In the genomic region with DNA sequence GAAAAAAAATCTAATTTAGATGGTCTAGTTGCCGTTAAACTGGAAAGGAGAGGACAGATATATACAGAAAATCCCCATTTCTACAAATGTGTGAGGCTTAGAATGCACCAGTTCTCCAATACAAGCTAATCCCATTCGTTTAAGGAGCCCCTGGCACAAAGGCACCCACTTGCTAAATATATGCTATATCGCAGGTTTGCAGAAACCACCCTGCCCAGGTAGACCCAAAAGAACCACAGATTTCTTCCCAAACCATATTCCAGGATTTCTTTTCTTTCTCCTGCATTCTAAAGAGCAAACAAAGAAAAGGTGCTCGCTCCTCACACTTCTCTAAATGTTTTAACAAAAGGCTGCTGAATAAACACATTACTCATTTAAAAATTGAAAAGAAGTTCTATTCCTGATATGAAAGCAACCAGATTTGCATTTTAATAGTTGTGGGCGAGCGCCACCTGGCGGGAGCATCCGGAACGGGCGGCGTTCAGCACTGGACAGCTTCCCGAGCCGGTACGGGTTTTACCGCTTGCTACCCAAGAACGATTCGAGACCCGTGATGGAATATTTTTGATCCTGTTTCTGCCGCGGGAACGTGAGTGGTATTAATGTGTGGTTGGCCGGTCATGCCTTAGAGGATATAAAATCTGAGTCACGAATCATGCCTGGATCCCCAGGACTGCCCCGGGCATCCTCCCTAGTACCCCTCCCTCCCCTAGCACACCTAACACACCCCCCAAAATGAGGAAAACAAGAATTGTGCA, we compare ENCODE assay signal across 8 cellular contexts. TPM values are rescaled to one million over a fixed set of nuclear protein-coding genes. Genes with fewer than 3 reads are reported as not detected.
DNase-seq lines count a peak whose midpoint lies in the region; ATAC-seq and TF ChIP-seq lines count a peak whose summit lies in the region.

No MANE protein-coding gene starts in this region.

- H3K79me2 ChIP-seq in OCI-LY1 (ENCODE audit: insufficient read depth, low read length) = no peaks in the 10 kb centered on the region

- peaks cover 59% of the 10 kb centered on the region for H3K27me3 Mint-ChIP-seq in activated T-cell treated with anti-CD3 and anti-CD28 coated beads, Interleukin-2, amount 50 U/mL, for 24 hours
- H3K27me3 Mint-ChIP-seq in naive thymus-derived CD8-positive, alpha-beta T cell = peaks cover 29 to 76% (median 45%) of the 10 kb centered on the region in 5 donors

- peak; percentile 98 for TF ChIP-seq CTCF in OCI-LY1 (IDR thresholded peaks at IDR 0.05; ENCODE audit: low read length)

- H3K36me3 Mint-ChIP-seq in activated T-cell treated with anti-CD3 and anti-CD28 coated beads, Interleukin-2, amount 50 U/mL, for 24 hours (ENCODE audit: low read depth) = no peaks in the 10 kb centered on the region
- H3K36me3 Mint-ChIP-seq in naive thymus-derived CD8-positive, alpha-beta T cell = no peaks in the 10 kb centered on the region

- H4K20me1 ChIP-seq in OCI-LY1 (ENCODE audit: insufficient read depth, low read length) = no peaks in the 10 kb centered on the region

- no peak overlapping the region for H3K4me2 ChIP-seq in OCI-LY1 (ENCODE audit: low read length)

- no peaks in the 10 kb centered on the region for H3K4me1 ChIP-seq in OCI-LY1 (ENCODE audit: insufficient read depth, low read length, severe bottlenecking)

- no peak overlapping the region for H3K27ac ChIP-seq in OCI-LY1 (ENCODE audit: low read depth, low read length, poor library complexity, severe bottlenecking)

- no peak for ATAC-seq in naive thymus-derived CD8-positive, alpha-beta T cell
- ATAC-seq in HG03520 (IDR thresholded peaks at IDR 0.05; ENCODE audit: unreplicated experiment) = no peak

- DNase-seq in Caki2 (ENCODE audit: low read depth) (peak; percentile 52), HK-2 (ENCODE audit: unreplicated experiment) (peak; percentile 84), fibroblast of gingiva (ENCODE audit: low read depth) (peak; percentile 24), superior temporal gyrus (ENCODE audit: extremely low spot score) (peak; percentile 91)
- peak; percentile 74 for DNase-seq in activated T-cell treated with anti-CD3 and anti-CD28 coated beads, Interleukin-2, amount 50 U/mL, for 24 hours
- DNase-seq in naive thymus-derived CD8-positive, alpha-beta T cell = peak; percentile 1 to 65 (median 26)

- POLR2A ChIA-PET in naive thymus-derived CD8-positive, alpha-beta T cell (lab: Charles Lee) = no interaction called here

- no peaks in the 10 kb centered on the region for H3K9me3 ChIP-seq in OCI-LY1 (ENCODE audit: low read length)

- H3K9me3 Mint-ChIP-seq in activated T-cell treated with anti-CD3 and anti-CD28 coated beads, Interleukin-2, amount 50 U/mL, for 24 hours = no peaks in the 10 kb centered on the region
- H3K9me3 Mint-ChIP-seq in naive thymus-derived CD8-positive, alpha-beta T cell = peaks cover 0 to 2% (median 0%) of the 10 kb centered on the region in 9 donors

- H3K9me2 ChIP-seq in OCI-LY1 (ENCODE audit: low read depth, low read length) = no peaks in the 10 kb centered on the region

- H3F3A ChIP-seq in OCI-LY1 (ENCODE audit: insufficient read depth, low read length) = no peaks in the 10 kb centered on the region

- H3K4me3 ChIP-seq in OCI-LY1 (ENCODE audit: low read depth, low read length, poor library complexity, severe bottlenecking) = no peak overlapping the region

- no peaks in the 10 kb centered on the region for H3K36me3 ChIP-seq in OCI-LY1 (ENCODE audit: insufficient read depth, low read length)

- in situ Hi-C loops in Caki2 (cut with HindIII; ENCODE audit: low pct_unique_long_range_greater_than_20kb, low sequenced_read_pairs) = no loop called here

- no peak overlapping the region for H3K9ac ChIP-seq in OCI-LY1 (ENCODE audit: low read length)

- no peak overlapping the region for H3K27ac Mint-ChIP-seq in activated T-cell treated with anti-CD3 and anti-CD28 coated beads, Interleukin-2, amount 50 U/mL, for 24 hours
- no peak overlapping the region for H3K27ac Mint-ChIP-seq in naive thymus-derived CD8-positive, alpha-beta T cell

- H2AFZ ChIP-seq in OCI-LY1 (ENCODE audit: low read length) = no peak overlapping the region

- H3K27me3 ChIP-seq in OCI-LY1 (ENCODE audit: insufficient read depth, low read length) = no peaks in the 10 kb centered on the region

- H3K4me1 Mint-ChIP-seq in activated T-cell treated with anti-CD3 and anti-CD28 coated beads, Interleukin-2, amount 50 U/mL, for 24 hours (ENCODE audit: low read depth) = peaks cover 9% of the 10 kb centered on the region
- H3K4me1 Mint-ChIP-seq in naive thymus-derived CD8-positive, alpha-beta T cell = peaks cover 0 to 16% (median 7%) of the 10 kb centered on the region in 4 donors

- no peak overlapping the region for H3K4me3 Mint-ChIP-seq in activated T-cell treated with anti-CD3 and anti-CD28 coated beads, Interleukin-2, amount 50 U/mL, for 24 hours
- H3K4me3 Mint-ChIP-seq in naive thymus-derived CD8-positive, alpha-beta T cell = no peak overlapping the region

RNA-seq across cellular contexts. Expression of gene PTPRT, which starts 2.1 kb away (rescaled TPM):
- total RNA-seq in Caki2 (2014; rRNA removed; shearing (Covaris generic); ENCODE audit: low replicate concordance) = 0.20 TPM in 1 of 2 replicates, not detected in the other
- total RNA-seq in naive thymus-derived CD8-positive, alpha-beta T cell = not detected
- not detected for polyA plus RNA-seq in naive thymus-derived CD8-positive, alpha-beta T cell

Comparison
In these comparisons a context has a peak if more than half of its experiments do, and no peak if none do; other contexts are left out.
1. DNase-seq: peak in every context shown above with its lines; median percentile 91 in superior temporal gyrus; 84 in HK-2; 74 in activated T-cell treated with anti-CD3 and anti-CD28 coated beads, Interleukin-2, amount 50 U/mL, for 24 hours; 52 in Caki2; 26 in naive thymus-derived CD8-positive, alpha-beta T cell; 24 in fibroblast of gingiva.